Comparison of ENCODE assay signal across 1 cellular context in the genomic region with DNA sequence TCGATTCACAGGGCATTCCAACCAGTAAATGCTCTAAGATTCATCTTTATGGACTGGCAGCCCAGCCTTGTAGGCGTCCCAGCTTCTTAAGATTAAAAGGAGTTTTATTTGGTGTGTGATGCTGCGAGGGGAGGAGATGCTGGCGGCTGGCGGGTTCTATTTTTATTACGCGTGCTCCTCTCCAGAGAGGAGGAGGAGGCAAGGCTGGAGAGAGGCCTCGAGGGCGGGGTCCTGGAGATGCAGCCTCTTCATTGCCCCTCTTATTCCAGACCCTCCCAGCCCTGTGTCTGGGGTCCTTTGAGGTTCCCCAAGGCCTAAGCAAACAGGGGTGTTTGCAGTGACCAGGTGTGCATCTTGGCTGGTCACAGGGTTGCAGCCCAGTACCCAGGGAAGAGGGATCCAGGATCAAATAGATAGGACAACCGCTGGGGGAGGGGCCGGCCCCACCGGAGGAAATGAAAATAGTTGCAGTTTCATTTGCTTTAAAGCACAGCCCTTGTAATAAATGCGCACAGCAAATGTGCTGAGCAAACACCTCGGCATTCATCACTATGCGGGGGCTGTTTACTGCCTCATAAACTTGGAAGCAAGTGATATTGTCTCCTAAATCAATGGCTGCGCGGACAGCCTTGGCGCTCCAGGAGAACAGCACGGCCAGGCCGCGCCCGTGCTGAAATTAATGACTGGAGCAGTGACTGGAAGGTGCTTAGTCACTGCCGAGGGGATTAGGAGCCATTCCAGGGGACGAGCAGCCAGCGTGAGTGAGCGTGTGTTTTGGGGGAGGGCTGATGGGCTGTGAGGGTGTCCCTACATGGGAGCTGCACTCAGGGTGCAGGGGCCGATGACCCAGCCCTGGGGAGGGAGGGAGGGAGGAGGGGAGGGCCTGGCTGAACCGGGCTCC.
TF ChIP-seq lines count a peak whose summit lies in the region.

No MANE protein-coding gene starts in this region.

TF ChIP-seq in K562, 482 proteins besides CTCF, POLR2A, EP300 and RAD21 (continued from another document and continues in another):
- TF ChIP-seq, protein P1, sequence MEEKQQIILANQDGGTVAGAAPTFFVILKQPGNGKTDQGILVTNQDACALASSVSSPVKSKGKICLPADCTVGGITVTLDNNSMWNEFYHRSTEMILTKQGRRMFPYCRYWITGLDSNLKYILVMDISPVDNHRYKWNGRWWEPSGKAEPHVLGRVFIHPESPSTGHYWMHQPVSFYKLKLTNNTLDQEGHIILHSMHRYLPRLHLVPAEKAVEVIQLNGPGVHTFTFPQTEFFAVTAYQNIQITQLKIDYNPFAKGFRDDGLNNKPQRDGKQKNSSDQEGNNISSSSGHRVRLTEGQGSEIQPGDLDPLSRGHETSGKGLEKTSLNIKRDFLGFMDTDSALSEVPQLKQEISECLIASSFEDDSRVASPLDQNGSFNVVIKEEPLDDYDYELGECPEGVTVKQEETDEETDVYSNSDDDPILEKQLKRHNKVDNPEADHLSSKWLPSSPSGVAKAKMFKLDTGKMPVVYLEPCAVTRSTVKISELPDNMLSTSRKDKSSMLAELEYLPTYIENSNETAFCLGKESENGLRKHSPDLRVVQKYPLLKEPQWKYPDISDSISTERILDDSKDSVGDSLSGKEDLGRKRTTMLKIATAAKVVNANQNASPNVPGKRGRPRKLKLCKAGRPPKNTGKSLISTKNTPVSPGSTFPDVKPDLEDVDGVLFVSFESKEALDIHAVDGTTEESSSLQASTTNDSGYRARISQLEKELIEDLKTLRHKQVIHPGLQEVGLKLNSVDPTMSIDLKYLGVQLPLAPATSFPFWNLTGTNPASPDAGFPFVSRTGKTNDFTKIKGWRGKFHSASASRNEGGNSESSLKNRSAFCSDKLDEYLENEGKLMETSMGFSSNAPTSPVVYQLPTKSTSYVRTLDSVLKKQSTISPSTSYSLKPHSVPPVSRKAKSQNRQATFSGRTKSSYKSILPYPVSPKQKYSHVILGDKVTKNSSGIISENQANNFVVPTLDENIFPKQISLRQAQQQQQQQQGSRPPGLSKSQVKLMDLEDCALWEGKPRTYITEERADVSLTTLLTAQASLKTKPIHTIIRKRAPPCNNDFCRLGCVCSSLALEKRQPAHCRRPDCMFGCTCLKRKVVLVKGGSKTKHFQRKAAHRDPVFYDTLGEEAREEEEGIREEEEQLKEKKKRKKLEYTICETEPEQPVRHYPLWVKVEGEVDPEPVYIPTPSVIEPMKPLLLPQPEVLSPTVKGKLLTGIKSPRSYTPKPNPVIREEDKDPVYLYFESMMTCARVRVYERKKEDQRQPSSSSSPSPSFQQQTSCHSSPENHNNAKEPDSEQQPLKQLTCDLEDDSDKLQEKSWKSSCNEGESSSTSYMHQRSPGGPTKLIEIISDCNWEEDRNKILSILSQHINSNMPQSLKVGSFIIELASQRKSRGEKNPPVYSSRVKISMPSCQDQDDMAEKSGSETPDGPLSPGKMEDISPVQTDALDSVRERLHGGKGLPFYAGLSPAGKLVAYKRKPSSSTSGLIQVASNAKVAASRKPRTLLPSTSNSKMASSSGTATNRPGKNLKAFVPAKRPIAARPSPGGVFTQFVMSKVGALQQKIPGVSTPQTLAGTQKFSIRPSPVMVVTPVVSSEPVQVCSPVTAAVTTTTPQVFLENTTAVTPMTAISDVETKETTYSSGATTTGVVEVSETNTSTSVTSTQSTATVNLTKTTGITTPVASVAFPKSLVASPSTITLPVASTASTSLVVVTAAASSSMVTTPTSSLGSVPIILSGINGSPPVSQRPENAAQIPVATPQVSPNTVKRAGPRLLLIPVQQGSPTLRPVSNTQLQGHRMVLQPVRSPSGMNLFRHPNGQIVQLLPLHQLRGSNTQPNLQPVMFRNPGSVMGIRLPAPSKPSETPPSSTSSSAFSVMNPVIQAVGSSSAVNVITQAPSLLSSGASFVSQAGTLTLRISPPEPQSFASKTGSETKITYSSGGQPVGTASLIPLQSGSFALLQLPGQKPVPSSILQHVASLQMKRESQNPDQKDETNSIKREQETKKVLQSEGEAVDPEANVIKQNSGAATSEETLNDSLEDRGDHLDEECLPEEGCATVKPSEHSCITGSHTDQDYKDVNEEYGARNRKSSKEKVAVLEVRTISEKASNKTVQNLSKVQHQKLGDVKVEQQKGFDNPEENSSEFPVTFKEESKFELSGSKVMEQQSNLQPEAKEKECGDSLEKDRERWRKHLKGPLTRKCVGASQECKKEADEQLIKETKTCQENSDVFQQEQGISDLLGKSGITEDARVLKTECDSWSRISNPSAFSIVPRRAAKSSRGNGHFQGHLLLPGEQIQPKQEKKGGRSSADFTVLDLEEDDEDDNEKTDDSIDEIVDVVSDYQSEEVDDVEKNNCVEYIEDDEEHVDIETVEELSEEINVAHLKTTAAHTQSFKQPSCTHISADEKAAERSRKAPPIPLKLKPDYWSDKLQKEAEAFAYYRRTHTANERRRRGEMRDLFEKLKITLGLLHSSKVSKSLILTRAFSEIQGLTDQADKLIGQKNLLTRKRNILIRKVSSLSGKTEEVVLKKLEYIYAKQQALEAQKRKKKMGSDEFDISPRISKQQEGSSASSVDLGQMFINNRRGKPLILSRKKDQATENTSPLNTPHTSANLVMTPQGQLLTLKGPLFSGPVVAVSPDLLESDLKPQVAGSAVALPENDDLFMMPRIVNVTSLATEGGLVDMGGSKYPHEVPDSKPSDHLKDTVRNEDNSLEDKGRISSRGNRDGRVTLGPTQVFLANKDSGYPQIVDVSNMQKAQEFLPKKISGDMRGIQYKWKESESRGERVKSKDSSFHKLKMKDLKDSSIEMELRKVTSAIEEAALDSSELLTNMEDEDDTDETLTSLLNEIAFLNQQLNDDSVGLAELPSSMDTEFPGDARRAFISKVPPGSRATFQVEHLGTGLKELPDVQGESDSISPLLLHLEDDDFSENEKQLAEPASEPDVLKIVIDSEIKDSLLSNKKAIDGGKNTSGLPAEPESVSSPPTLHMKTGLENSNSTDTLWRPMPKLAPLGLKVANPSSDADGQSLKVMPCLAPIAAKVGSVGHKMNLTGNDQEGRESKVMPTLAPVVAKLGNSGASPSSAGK (IDR thresholded peaks at IDR 0.05): peak; percentile 44; the same call in 1 of the 2 replicates
- TF ChIP-seq, protein P2, sequence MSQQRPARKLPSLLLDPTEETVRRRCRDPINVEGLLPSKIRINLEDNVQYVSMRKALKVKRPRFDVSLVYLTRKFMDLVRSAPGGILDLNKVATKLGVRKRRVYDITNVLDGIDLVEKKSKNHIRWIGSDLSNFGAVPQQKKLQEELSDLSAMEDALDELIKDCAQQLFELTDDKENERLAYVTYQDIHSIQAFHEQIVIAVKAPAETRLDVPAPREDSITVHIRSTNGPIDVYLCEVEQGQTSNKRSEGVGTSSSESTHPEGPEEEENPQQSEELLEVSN (IDR thresholded peaks at IDR 0.05; ENCODE audit: borderline replicate concordance in 1 of 2, extremely low read depth in 1 of 2, insufficient read depth in 1 of 2, insufficient read length in 1 of 2, low read depth in 1 of 2, low read length in 1 of 2, poor library complexity in 1 of 2, severe bottlenecking in 1 of 2): peak; percentile 43 to 52
- TF ChIP-seq, protein P3, sequence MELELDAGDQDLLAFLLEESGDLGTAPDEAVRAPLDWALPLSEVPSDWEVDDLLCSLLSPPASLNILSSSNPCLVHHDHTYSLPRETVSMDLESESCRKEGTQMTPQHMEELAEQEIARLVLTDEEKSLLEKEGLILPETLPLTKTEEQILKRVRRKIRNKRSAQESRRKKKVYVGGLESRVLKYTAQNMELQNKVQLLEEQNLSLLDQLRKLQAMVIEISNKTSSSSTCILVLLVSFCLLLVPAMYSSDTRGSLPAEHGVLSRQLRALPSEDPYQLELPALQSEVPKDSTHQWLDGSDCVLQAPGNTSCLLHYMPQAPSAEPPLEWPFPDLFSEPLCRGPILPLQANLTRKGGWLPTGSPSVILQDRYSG (tag; conservative IDR thresholded peaks at IDR 0.05; ENCODE audit: low read depth): 0 out of 2 replicates have a peak, but pooled peaks have one; percentile 50
- TF ChIP-seq LEF1 (IDR thresholded peaks at IDR 0.05): peak; percentile 83
- TF ChIP-seq FOXM1 (IDR thresholded peaks at IDR 0.05; ENCODE audit: low read depth): 0 out of 2 replicates have a peak, but pooled peaks have one; percentile 12
- TF ChIP-seq FOXM1 (CRISPR knock-in tag; IDR thresholded peaks at IDR 0.05; ENCODE audit: low read depth): no peak
- 0 out of 2 replicates have a peak, but pooled peaks have one; percentile 28 for TF ChIP-seq SUPT5H (IDR thresholded peaks at IDR 0.05)
- 0 out of 2 replicates have a peak, but pooled peaks have one; percentile 36 for TF ChIP-seq NFIC (IDR thresholded peaks at IDR 0.05)
- TF ChIP-seq ZNF764 (CRISPR knock-in tag; IDR thresholded peaks at IDR 0.05; ENCODE audit: low read depth): no peak
- TF ChIP-seq, protein P4, sequence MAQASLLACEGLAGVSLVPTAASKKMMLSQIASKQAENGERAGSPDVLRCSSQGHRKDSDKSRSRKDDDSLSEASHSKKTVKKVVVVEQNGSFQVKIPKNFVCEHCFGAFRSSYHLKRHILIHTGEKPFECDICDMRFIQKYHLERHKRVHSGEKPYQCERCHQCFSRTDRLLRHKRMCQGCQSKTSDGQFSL (CRISPR knock-in tag; IDR thresholded peaks at IDR 0.05): no peak
- TF ChIP-seq, protein P4 (tag; IDR thresholded peaks at IDR 0.05): no peak
- TF ChIP-seq, protein P5, sequence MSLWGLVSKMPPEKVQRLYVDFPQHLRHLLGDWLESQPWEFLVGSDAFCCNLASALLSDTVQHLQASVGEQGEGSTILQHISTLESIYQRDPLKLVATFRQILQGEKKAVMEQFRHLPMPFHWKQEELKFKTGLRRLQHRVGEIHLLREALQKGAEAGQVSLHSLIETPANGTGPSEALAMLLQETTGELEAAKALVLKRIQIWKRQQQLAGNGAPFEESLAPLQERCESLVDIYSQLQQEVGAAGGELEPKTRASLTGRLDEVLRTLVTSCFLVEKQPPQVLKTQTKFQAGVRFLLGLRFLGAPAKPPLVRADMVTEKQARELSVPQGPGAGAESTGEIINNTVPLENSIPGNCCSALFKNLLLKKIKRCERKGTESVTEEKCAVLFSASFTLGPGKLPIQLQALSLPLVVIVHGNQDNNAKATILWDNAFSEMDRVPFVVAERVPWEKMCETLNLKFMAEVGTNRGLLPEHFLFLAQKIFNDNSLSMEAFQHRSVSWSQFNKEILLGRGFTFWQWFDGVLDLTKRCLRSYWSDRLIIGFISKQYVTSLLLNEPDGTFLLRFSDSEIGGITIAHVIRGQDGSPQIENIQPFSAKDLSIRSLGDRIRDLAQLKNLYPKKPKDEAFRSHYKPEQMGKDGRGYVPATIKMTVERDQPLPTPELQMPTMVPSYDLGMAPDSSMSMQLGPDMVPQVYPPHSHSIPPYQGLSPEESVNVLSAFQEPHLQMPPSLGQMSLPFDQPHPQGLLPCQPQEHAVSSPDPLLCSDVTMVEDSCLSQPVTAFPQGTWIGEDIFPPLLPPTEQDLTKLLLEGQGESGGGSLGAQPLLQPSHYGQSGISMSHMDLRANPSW (CRISPR knock-in tag; IDR thresholded peaks at IDR 0.05): 0 out of 2 replicates have a peak, but pooled peaks have one; percentile 28
- TF ChIP-seq PTBP1 (IDR thresholded peaks at IDR 0.05; ENCODE audit: low read depth, low read length): no peak
- TF ChIP-seq, protein P6, sequence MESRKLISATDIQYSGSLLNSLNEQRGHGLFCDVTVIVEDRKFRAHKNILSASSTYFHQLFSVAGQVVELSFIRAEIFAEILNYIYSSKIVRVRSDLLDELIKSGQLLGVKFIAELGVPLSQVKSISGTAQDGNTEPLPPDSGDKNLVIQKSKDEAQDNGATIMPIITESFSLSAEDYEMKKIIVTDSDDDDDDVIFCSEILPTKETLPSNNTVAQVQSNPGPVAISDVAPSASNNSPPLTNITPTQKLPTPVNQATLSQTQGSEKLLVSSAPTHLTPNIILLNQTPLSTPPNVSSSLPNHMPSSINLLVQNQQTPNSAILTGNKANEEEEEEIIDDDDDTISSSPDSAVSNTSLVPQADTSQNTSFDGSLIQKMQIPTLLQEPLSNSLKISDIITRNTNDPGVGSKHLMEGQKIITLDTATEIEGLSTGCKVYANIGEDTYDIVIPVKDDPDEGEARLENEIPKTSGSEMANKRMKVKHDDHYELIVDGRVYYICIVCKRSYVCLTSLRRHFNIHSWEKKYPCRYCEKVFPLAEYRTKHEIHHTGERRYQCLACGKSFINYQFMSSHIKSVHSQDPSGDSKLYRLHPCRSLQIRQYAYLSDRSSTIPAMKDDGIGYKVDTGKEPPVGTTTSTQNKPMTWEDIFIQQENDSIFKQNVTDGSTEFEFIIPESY (CRISPR knock-in tag; IDR thresholded peaks at IDR 0.05): 0 out of 2 replicates have a peak, but pooled peaks have one; percentile 25
- TF ChIP-seq ZBTB7A (IDR thresholded peaks at IDR 0.05; ENCODE audit: borderline replicate concordance, control insufficient read depth, low read depth, low read length): peak; percentile 61; the same call in 1 of the 2 replicates
- peak; percentile 76 for TF ChIP-seq CXXC5 (CRISPR knock-in tag; IDR thresholded peaks at IDR 0.05)
- TF ChIP-seq, protein P7, sequence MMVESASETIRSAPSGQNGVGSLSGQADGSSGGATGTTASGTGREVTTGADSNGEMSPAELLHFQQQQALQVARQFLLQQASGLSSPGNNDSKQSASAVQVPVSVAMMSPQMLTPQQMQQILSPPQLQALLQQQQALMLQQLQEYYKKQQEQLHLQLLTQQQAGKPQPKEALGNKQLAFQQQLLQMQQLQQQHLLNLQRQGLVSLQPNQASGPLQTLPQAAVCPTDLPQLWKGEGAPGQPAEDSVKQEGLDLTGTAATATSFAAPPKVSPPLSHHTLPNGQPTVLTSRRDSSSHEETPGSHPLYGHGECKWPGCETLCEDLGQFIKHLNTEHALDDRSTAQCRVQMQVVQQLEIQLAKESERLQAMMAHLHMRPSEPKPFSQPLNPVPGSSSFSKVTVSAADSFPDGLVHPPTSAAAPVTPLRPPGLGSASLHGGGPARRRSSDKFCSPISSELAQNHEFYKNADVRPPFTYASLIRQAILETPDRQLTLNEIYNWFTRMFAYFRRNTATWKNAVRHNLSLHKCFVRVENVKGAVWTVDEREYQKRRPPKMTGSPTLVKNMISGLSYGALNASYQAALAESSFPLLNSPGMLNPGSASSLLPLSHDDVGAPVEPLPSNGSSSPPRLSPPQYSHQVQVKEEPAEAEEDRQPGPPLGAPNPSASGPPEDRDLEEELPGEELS (CRISPR knock-in tag; IDR thresholded peaks at IDR 0.05; ENCODE audit: borderline replicate concordance): no peak
- TF ChIP-seq TEAD1 (CRISPR knock-in tag; IDR thresholded peaks at IDR 0.05): peak in 1 of 2 experiments; percentile 76; a peak in 1 of 4 replicates
- TF ChIP-seq, protein P8, sequence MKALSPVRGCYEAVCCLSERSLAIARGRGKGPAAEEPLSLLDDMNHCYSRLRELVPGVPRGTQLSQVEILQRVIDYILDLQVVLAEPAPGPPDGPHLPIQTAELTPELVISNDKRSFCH (CRISPR knock-in tag; IDR thresholded peaks at IDR 0.05): no peak
- TF ChIP-seq, protein P8 (tag; IDR thresholded peaks at IDR 0.05): 0 out of 2 replicates have a peak, but pooled peaks have one; percentile 38
